In the genomic region with DNA sequence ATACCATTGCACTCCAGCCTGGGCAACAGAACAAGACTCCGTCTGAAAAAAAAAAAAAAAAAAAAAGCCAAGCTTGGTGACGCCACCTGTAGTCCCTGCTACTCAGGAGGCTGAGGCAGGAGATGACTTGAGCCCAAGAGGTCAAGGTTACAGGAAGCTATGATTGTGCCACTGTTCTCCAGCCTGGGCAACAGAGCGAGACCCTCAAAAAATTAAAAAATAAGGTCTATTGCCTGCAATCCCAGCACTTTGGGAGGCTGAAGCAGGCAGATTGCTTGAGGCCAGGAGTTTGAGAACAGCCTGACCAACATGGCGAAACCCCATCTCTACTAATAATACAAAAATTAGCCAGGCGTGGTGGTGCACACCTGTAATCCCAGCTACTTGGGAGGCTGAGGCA, we compare ENCODE assay signal across 5 cellular contexts. TPM values are rescaled to one million over a fixed set of nuclear protein-coding genes. Genes with fewer than 3 reads are reported as not detected.
DNase-seq lines count a peak whose midpoint lies in the region; ATAC-seq, FAIRE-seq and TF ChIP-seq lines count a peak whose summit lies in the region.
"Not testable (repeated sequence)": the region's sequence is repeated elsewhere in the genome, so short reads cannot be mapped to it uniquely, and the experiment has no call there.
"Had no signal": no experiment of that assay in that cellular context is flagged by ENCODE, and none has a peak within 500 bp of the region (broad histone marks: within the 10 kb centered on the region; RNA-seq: fewer than 3 reads in every experiment).

No MANE protein-coding gene starts in this region.

- POLR2A ChIA-PET in K562 (lab: Yijun Ruan, JAX) = not testable (repeated sequence)
- POLR2A ChIA-PET in HepG2 (lab: Yijun Ruan, JAX) = interaction anchor here (0.5 kb wide), 1 partner anchor 9 kb away, joined by 4 read pairs; no protein-coding TSS in a partner anchor

- CTCF ChIA-PET in K562 (lab: Yijun Ruan, JAX; ENCODE audit: low intra/inter-chr PET ratio); HepG2 (lab: Yijun Ruan, JAX; ENCODE audit: low intra/inter-chr PET ratio, low total read pairs): not testable (repeated sequence)

- H3K4me1 ChIP-seq in K562 (replicated peaks in 1 of 2; ENCODE audit: control insufficient read depth in 2 of 2, insufficient read depth in 2 of 2, low read length in 2 of 2) (peaks cover 0 to 18% of the 10 kb centered on the region in 2 experiments; a peak in 2 of 5 replicates), HepG2 (ENCODE audit: insufficient read depth, low read length) (peaks cover 26% of the 10 kb centered on the region)

- not testable (repeated sequence) for ATAC-seq in T-helper 17 cell, K562, HepG2

- TF ChIP-seq POLR2A in K562 (conservative IDR thresholded peaks at IDR 0.05); HepG2 (IDR thresholded peaks at IDR 0.05; ENCODE audit: insufficient read depth in 1 of 2, low read depth in 2 of 2, low read length in 2 of 2): not testable (repeated sequence)

- not testable (repeated sequence) for BruUV-seq in K562 (replicated peaks; lab: Mats Ljungman, UMichigan); HepG2 (replicated peaks; lab: Mats Ljungman, UMichigan)

- TF ChIP-seq RAD21 in K562 (CRISPR knock-in tag; conservative IDR thresholded peaks at IDR 0.05 in 1 of 2, IDR thresholded peaks at IDR 0.05 in 1 of 2); HepG2 (CRISPR knock-in tag; IDR thresholded peaks at IDR 0.05): not testable (repeated sequence)

- H2AFZ ChIP-seq in K562 (ENCODE audit: low read depth, low read length); HepG2 (ENCODE audit: low read length): not testable (repeated sequence)

- not testable (repeated sequence) for H3K9me1 ChIP-seq in K562 (ENCODE audit: control insufficient read depth, insufficient read depth, low read length)

- peak overlapping the region; percentile 41 for H3K27ac Mint-ChIP-seq in T-helper 17 cell

- not testable (repeated sequence) for TF ChIP-seq EP300 in K562 (IDR thresholded peaks at IDR 0.05; ENCODE audit: low read length); HepG2 (IDR thresholded peaks at IDR 0.05; ENCODE audit: low read depth in 2 of 2, low read length in 2 of 2); HepG2 (CRISPR knock-in tag; IDR thresholded peaks at IDR 0.05; ENCODE audit: borderline replicate concordance)

- H3K4me1 Mint-ChIP-seq in T-helper 17 cell = not testable (repeated sequence)

- not testable (repeated sequence) for H3K36me3 Mint-ChIP-seq in T-helper 17 cell (ENCODE audit: low read depth)

- H3K4me2 ChIP-seq in K562 (ENCODE audit: insufficient read depth, low read length); HepG2 (ENCODE audit: low read depth, low read length): not testable (repeated sequence)

- H3K27ac ChIP-seq in K562 (ENCODE audit: extremely low read depth, low read depth, low read length); HepG2 (ENCODE audit: extremely low read length, insufficient read depth, low read length): not testable (repeated sequence)

- FAIRE-seq in K562 (lab: Jason Lieb, UNC); HepG2 (lab: Jason Lieb, UNC): not testable (repeated sequence)

- H4K20me1 ChIP-seq in K562 (replicated peaks; ENCODE audit: control insufficient read depth, insufficient read depth, low read length) = peaks cover 14% of the 10 kb centered on the region; the same call in 1 of the 2 replicates
- H4K20me1 ChIP-seq in HepG2 (ENCODE audit: insufficient read depth, low read length) = not testable (repeated sequence)

- H3K79me2 ChIP-seq in K562 (ENCODE audit: control insufficient read depth, insufficient read depth, low read length); HepG2 (ENCODE audit: insufficient read depth, low read length): not testable (repeated sequence)

- H3K27me3 Mint-ChIP-seq in T-helper 17 cell = peaks cover 16% of the 10 kb centered on the region

- H3K9ac ChIP-seq in K562 (ENCODE audit: insufficient read depth in 1 of 2, low read depth in 2 of 2, low read length in 2 of 2); HepG2 (ENCODE audit: insufficient read depth, low read depth, low read length): not testable (repeated sequence)

- DNase-seq in T-helper 17 cell; K562 (ENCODE audit: extremely low read depth in 1 of 4, low spot score in 3 of 4); HepG2 (ENCODE audit: low spot score): not testable (repeated sequence)

- not testable (repeated sequence) for TF ChIP-seq CTCF in K562 (IDR thresholded peaks at IDR 0.05 in 2 of 3, conservative IDR thresholded peaks at IDR 0.05 in 1 of 3; ENCODE audit: insufficient read depth in 2 of 3, low read depth in 1 of 3, low read length in 3 of 3); HepG2 (CRISPR knock-in tag; IDR thresholded peaks at IDR 0.05)

- intact Hi-C loops in K562 (cut with micrococcal nuclease); HepG2 (cut with micrococcal nuclease; ENCODE audit: unreplicated experiment): not testable (repeated sequence)

- peaks cover 15% of the 10 kb centered on the region; the same call in 2 of the 3 replicates for H3K36me3 ChIP-seq in K562 (ENCODE audit: control insufficient read depth, insufficient read depth, low read length)
- H3K36me3 ChIP-seq in HepG2 (replicated peaks in 1 of 2; ENCODE audit: control insufficient read depth in 1 of 2, insufficient read depth in 2 of 2, low read length in 2 of 2) = not testable (repeated sequence)

- H3K4me3 Mint-ChIP-seq in T-helper 17 cell = not testable (repeated sequence)

- not testable (repeated sequence) for H3K9me3 ChIP-seq in T-helper 17 cell (ENCODE audit: control insufficient read depth, low read length, poor library complexity, severe bottlenecking); K562 (replicated peaks; ENCODE audit: control insufficient read depth, insufficient read depth, low read depth, low read length); HepG2 (ENCODE audit: low read length)

- in situ Hi-C loops in K562 (cut with MboI); HepG2 (cut with HindIII; ENCODE audit: extremely low pct_ligation_motif_present, low pct_unique_long_range_greater_than_20kb): not testable (repeated sequence)

- not testable (repeated sequence) for H3K4me3 ChIP-seq in K562; HepG2 (replicated peaks in 1 of 3; ENCODE audit: insufficient read depth in 1 of 3, low read depth in 2 of 3, low read length in 3 of 3)

- 50% methylated on average over 1 of the region's 5 CpGs for WGBS in K562 (ENCODE audit: insufficient coverage, low coverage, missing lambda C conversion rate)
- WGBS in HepG2 (ENCODE audit: low lambda C conversion rate) = 74% methylated on average over 5 of the region's 5 CpGs

- peaks cover 3 to 24% of the 10 kb centered on the region in 2 experiments; a peak in 3 of 5 replicates for H3K27me3 ChIP-seq in K562 (ENCODE audit: control insufficient read depth in 2 of 2, insufficient read depth in 2 of 2, low read length in 2 of 2)
- H3K27me3 ChIP-seq in HepG2 (ENCODE audit: control insufficient read depth in 1 of 2, insufficient read depth in 2 of 2, low read length in 2 of 2) = peaks cover 13 to 29% of the 10 kb centered on the region in 2 experiments

RNA-seq across cellular contexts. Expression of gene ADAM11, which starts 3.6 kb away (rescaled TPM):
- under 1 TPM; 0.08 to 0.40 TPM for total RNA-seq in T-helper 17 cell
- 1.0 and 1.4 TPM in 2 replicates for total RNA-seq in K562 (2011; cell fraction: chromatin; rRNA removed; ENCODE audit: low replicate concordance)
- 1.6 and 2.0 TPM in 2 replicates for total RNA-seq in K562 (2011; cell fraction: nucleolus; rRNA removed)
- 0.22 and 0.76 TPM in 2 replicates for total RNA-seq in K562 (2011; cell fraction: nucleoplasm; rRNA removed)
- 0.14 and 0.41 TPM in 2 replicates for total RNA-seq in K562 (2014; rRNA removed)
- total RNA-seq in K562 (2014; rRNA removed; fragmentation: Illumina TruSeq; extraction: Trizol) = not detected in 2 replicates
- total RNA-seq in K562 (2015; rRNA removed; fragmentation: Illumina TruSeq; extraction: Trizol) = 0.04 TPM in 2 replicates
- 0.18 and 0.31 TPM in 2 replicates for total RNA-seq in K562 (2021)
- 0.15 and 0.23 TPM in 2 replicates for polyA plus RNA-seq in K562 (2011; rRNA removed)
- polyA plus RNA-seq in K562 (2011; cell fraction: cytosol; rRNA removed) = 0.13 and 0.16 TPM in 2 replicates
- polyA plus RNA-seq in K562 (2011; cell fraction: nucleus; rRNA removed) = 1.7 and 1.8 TPM in 2 replicates
- polyA plus RNA-seq in K562 (2012) = 0.22 and 0.30 TPM in 2 replicates
- polyA plus RNA-seq in K562 (2014; fragmentation: Illumina TruSeq; extraction: Trizol) = 0.08 and 0.10 TPM in 2 replicates
- under 1 TPM in 1 of 2 experiments, not detected in 1; 0.01 TPM for polyA plus RNA-seq in K562 (2014; fragmentation: Nextera tagmentation; extraction: Ambion mirVana)
- polyA plus RNA-seq in K562 (2014; rRNA removed) = 0.17 and 0.84 TPM in 2 replicates
- polyA minus RNA-seq in K562 (2011; rRNA and poly(A)+ RNA removed) = 0.06 and 0.39 TPM in 2 replicates
- not detected in 2 replicates for polyA minus RNA-seq in K562 (2011; cell fraction: cytosol; rRNA and poly(A)+ RNA removed)
- 0.27 and 0.44 TPM in 2 replicates for polyA minus RNA-seq in K562 (2011; cell fraction: nucleus; rRNA and poly(A)+ RNA removed)
- total RNA-seq in HepG2 (2016; rRNA removed; fragmentation: Illumina TruSeq; extraction: Trizol) = 0.44 and 0.91 TPM in 2 replicates
- 0.18 and 0.40 TPM in 2 replicates for total RNA-seq in HepG2 (2016; cell fraction: cytosol; rRNA removed; fragmentation: Illumina TruSeq; extraction: Trizol; ENCODE audit: low read depth)
- 0.40 and 0.76 TPM in 2 replicates for total RNA-seq in HepG2 (2016; cell fraction: insoluble cytoplasmic fraction; rRNA removed; fragmentation: Illumina TruSeq; extraction: Trizol)
- total RNA-seq in HepG2 (2016; cell fraction: membrane; rRNA removed; fragmentation: Illumina TruSeq; extraction: Trizol) = 0.59 TPM in 2 replicates
- total RNA-seq in HepG2 (2016; cell fraction: nucleus; rRNA removed; fragmentation: Illumina TruSeq; extraction: Trizol) = 1.4 and 1.8 TPM in 2 replicates
- polyA plus RNA-seq in HepG2 (2011; rRNA removed) = 0.33 and 0.38 TPM in 2 replicates
- 0.09 and 0.34 TPM in 2 replicates for polyA plus RNA-seq in HepG2 (2011; cell fraction: cytosol; rRNA removed)
- polyA plus RNA-seq in HepG2 (2011; cell fraction: nucleus; rRNA removed) = 2.0 and 2.2 TPM in 2 replicates
- polyA plus RNA-seq in HepG2 (2012) = 0.19 and 0.40 TPM in 2 replicates
- 0.17 and 0.23 TPM in 2 replicates for polyA plus RNA-seq in HepG2 (2016; cell fraction: cytosol; fragmentation: Illumina TruSeq; extraction: Trizol; ENCODE audit: low read depth)
- polyA plus RNA-seq in HepG2 (2016; cell fraction: insoluble cytoplasmic fraction; fragmentation: Illumina TruSeq; extraction: Trizol; ENCODE audit: low read depth) = 0.50 and 0.58 TPM in 2 replicates
- polyA plus RNA-seq in HepG2 (2016; cell fraction: membrane; fragmentation: Illumina TruSeq; extraction: Trizol; ENCODE audit: low read depth) = 0.31 and 0.34 TPM in 2 replicates
- polyA plus RNA-seq in HepG2 (2016; cell fraction: nucleus; fragmentation: Illumina TruSeq; extraction: Trizol; ENCODE audit: insufficient read depth, low read depth) = 2.2 and 3.0 TPM in 2 replicates
- polyA minus RNA-seq in HepG2 (2011; rRNA and poly(A)+ RNA removed; ENCODE audit: low replicate concordance) = 2.1 and 2.5 TPM in 2 replicates
- polyA minus RNA-seq in HepG2 (2011; cell fraction: cytosol; rRNA and poly(A)+ RNA removed) = 0.18 and 0.69 TPM in 2 replicates
- polyA minus RNA-seq in HepG2 (2011; cell fraction: nucleus; rRNA and poly(A)+ RNA removed) = 0.87 and 0.90 TPM in 2 replicates
- polyA plus RNA-seq: CD14-positive monocyte; CD8-positive, alpha-beta memory T cell had no signal

RNA-seq across cellular contexts. Expression of gene DBF4B, which starts 46.7 kb away (rescaled TPM):
- 1 to 10 TPM; 2.2 to 3.8 TPM for total RNA-seq in T-helper 17 cell
- 70.0 and 132 TPM in 2 replicates for total RNA-seq in K562 (2011; cell fraction: chromatin; rRNA removed; ENCODE audit: low replicate concordance)
- total RNA-seq in K562 (2011; cell fraction: nucleolus; rRNA removed) = 61.5 and 66.2 TPM in 2 replicates
- total RNA-seq in K562 (2011; cell fraction: nucleoplasm; rRNA removed) = 79.9 and 98.9 TPM in 2 replicates
- 13.0 and 13.7 TPM in 2 replicates for total RNA-seq in K562 (2014; rRNA removed)
- 12.3 and 12.5 TPM in 2 replicates for total RNA-seq in K562 (2014; rRNA removed; fragmentation: Illumina TruSeq; extraction: Trizol)
- total RNA-seq in K562 (2015; rRNA removed; fragmentation: Illumina TruSeq; extraction: Trizol) = 11.8 and 14.6 TPM in 2 replicates
- 24.0 and 26.9 TPM in 2 replicates for total RNA-seq in K562 (2021)
- polyA plus RNA-seq in K562 (2011; rRNA removed) = 21.8 and 26.8 TPM in 2 replicates
- 15.8 and 20.4 TPM in 2 replicates for polyA plus RNA-seq in K562 (2011; cell fraction: cytosol; rRNA removed)
- 47.2 and 70.7 TPM in 2 replicates for polyA plus RNA-seq in K562 (2011; cell fraction: nucleus; rRNA removed)
- 16.1 and 24.5 TPM in 2 replicates for polyA plus RNA-seq in K562 (2012)
- polyA plus RNA-seq in K562 (2014; fragmentation: Illumina TruSeq; extraction: Trizol) = 26.6 and 27.4 TPM in 2 replicates
- polyA plus RNA-seq in K562 (2014; fragmentation: Nextera tagmentation; extraction: Ambion mirVana) = 1 to 10 TPM; 2.5 to 2.9 TPM
- 20.4 and 21.7 TPM in 2 replicates for polyA plus RNA-seq in K562 (2014; rRNA removed)
- polyA minus RNA-seq in K562 (2011; rRNA and poly(A)+ RNA removed) = 13.6 and 14.5 TPM in 2 replicates
- 9.8 and 13.2 TPM in 2 replicates for polyA minus RNA-seq in K562 (2011; cell fraction: cytosol; rRNA and poly(A)+ RNA removed)
- 11.0 and 11.4 TPM in 2 replicates for polyA minus RNA-seq in K562 (2011; cell fraction: nucleus; rRNA and poly(A)+ RNA removed)
- total RNA-seq in HepG2 (2016; rRNA removed; fragmentation: Illumina TruSeq; extraction: Trizol) = 9.0 and 11.7 TPM in 2 replicates
- total RNA-seq in HepG2 (2016; cell fraction: cytosol; rRNA removed; fragmentation: Illumina TruSeq; extraction: Trizol; ENCODE audit: low read depth) = 5.1 and 7.1 TPM in 2 replicates
- total RNA-seq in HepG2 (2016; cell fraction: insoluble cytoplasmic fraction; rRNA removed; fragmentation: Illumina TruSeq; extraction: Trizol) = 9.2 and 10.4 TPM in 2 replicates
- total RNA-seq in HepG2 (2016; cell fraction: membrane; rRNA removed; fragmentation: Illumina TruSeq; extraction: Trizol) = 8.6 TPM in 2 replicates
- 14.4 and 16.1 TPM in 2 replicates for total RNA-seq in HepG2 (2016; cell fraction: nucleus; rRNA removed; fragmentation: Illumina TruSeq; extraction: Trizol)
- polyA plus RNA-seq in HepG2 (2011; rRNA removed) = 11.0 and 13.2 TPM in 2 replicates
- 3.7 and 6.3 TPM in 2 replicates for polyA plus RNA-seq in HepG2 (2011; cell fraction: cytosol; rRNA removed)
- 26.1 and 32.6 TPM in 2 replicates for polyA plus RNA-seq in HepG2 (2011; cell fraction: nucleus; rRNA removed)
- polyA plus RNA-seq in HepG2 (2012) = 5.8 and 8.4 TPM in 2 replicates
- polyA plus RNA-seq in HepG2 (2016; cell fraction: cytosol; fragmentation: Illumina TruSeq; extraction: Trizol; ENCODE audit: low read depth) = 1.6 and 1.7 TPM in 2 replicates
- polyA plus RNA-seq in HepG2 (2016; cell fraction: insoluble cytoplasmic fraction; fragmentation: Illumina TruSeq; extraction: Trizol; ENCODE audit: low read depth) = 10.5 and 12.2 TPM in 2 replicates
- 6.2 and 6.4 TPM in 2 replicates for polyA plus RNA-seq in HepG2 (2016; cell fraction: membrane; fragmentation: Illumina TruSeq; extraction: Trizol; ENCODE audit: low read depth)
- polyA plus RNA-seq in HepG2 (2016; cell fraction: nucleus; fragmentation: Illumina TruSeq; extraction: Trizol; ENCODE audit: insufficient read depth, low read depth) = 45.6 and 45.7 TPM in 2 replicates
- 14.4 and 29.8 TPM in 2 replicates for polyA minus RNA-seq in HepG2 (2011; rRNA and poly(A)+ RNA removed; ENCODE audit: low replicate concordance)
- 2.5 and 3.0 TPM in 2 replicates for polyA minus RNA-seq in HepG2 (2011; cell fraction: cytosol; rRNA and poly(A)+ RNA removed)
- 8.5 and 9.8 TPM in 2 replicates for polyA minus RNA-seq in HepG2 (2011; cell fraction: nucleus; rRNA and poly(A)+ RNA removed)
